In genomic region chr2:95836151-95836550, GRCh38 we compare ENCODE assay signal across 7 cellular contexts.
"Had no signal": no experiment of that assay in that cellular context is flagged by ENCODE, and none has a peak within 500 bp of the region (broad histone marks: within the 10 kb centered on the region; RNA-seq: fewer than 3 reads in every experiment).

No MANE protein-coding gene starts in this region.

- DNase-seq: IMR-90, KBM-7 had no signal

- H3K4me3 Mint-ChIP-seq: IgD-negative memory B cell had no signal

- FAIRE-seq: HepG2, HTR-8/SVneo, K562 had no signal

- H3K4me3 ChIP-seq: K562 had no signal

- H3K4me1 Mint-ChIP-seq: IgD-negative memory B cell had no signal

- ATAC-seq: HepG2, K562 had no signal

- H3K27me3 Mint-ChIP-seq: IgD-negative memory B cell had no signal

- H3K27ac ChIP-seq: HL-60 had no signal

- H3K27ac Mint-ChIP-seq: IgD-negative memory B cell had no signal
